ENCODE assay signal across 8 cellular contexts in the genomic region with DNA sequence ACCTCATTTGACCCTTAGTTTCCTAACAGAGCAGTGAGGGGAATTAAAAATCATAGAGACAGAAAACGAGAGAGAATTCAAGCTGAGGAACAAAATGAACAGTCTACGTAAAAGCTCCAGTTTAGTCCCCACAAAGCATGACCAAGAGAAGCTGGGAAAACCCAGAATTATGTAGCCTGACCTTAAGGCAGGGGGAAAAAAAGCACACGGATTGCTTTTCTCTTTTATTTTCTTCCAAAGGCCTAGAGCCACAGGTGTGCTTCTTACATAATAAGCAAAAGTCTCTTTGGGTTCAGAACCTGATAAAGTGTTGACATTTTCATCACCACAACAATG. TPM values are rescaled to one million over a fixed set of nuclear protein-coding genes. Genes with fewer than 3 reads are reported as not detected.
A peak's percentile ranks its signal among the peaks of the same experiment; 100 is the strongest.
DNase-seq lines count a peak whose midpoint lies in the region; ATAC-seq and TF ChIP-seq lines count a peak whose summit lies in the region.

No MANE protein-coding gene starts in this region.

- no peak for TF ChIP-seq CTCF in CD4-positive, alpha-beta T cell (IDR thresholded peaks at IDR 0.05)
- no peak for TF ChIP-seq CTCF in OCI-LY1 (IDR thresholded peaks at IDR 0.05; ENCODE audit: low read length)
- TF ChIP-seq CTCF in osteoblast (IDR thresholded peaks at IDR 0.05; ENCODE audit: extremely low read depth, low read depth, low read length), result no peak

- no peaks in the 10 kb centered on the region for H3K27me3 Mint-ChIP-seq in CD4-positive, alpha-beta T cell

- H3K4me2 ChIP-seq in OCI-LY1 (ENCODE audit: low read length) (peak overlapping the region; percentile 93), osteoblast (ENCODE audit: insufficient read depth, low read length) (peak overlapping the region; percentile 74)

- H4K20me1 ChIP-seq in OCI-LY1 (ENCODE audit: insufficient read depth, low read length), result no peaks in the 10 kb centered on the region
- H4K20me1 ChIP-seq in osteoblast (ENCODE audit: insufficient read depth, low read length), result peaks cover 29% of the 10 kb centered on the region

- no peak for ATAC-seq in CD4-positive, alpha-beta T cell (ENCODE audit: poor library complexity)
- ATAC-seq in HG03378 (IDR thresholded peaks at IDR 0.05; ENCODE audit: unreplicated experiment) (no peak), HG03175 (IDR thresholded peaks at IDR 0.05; ENCODE audit: unreplicated experiment) (no peak)

- H3K4me3 Mint-ChIP-seq in CD4-positive, alpha-beta T cell, result peak overlapping the region; percentile 92

- no peaks in the 10 kb centered on the region for H3K9me3 ChIP-seq in CD4-positive, alpha-beta T cell (ENCODE audit: control insufficient read depth, low read length)
- H3K9me3 ChIP-seq in OCI-LY1 (ENCODE audit: low read length) (no peaks in the 10 kb centered on the region), endocrine pancreas (ENCODE audit: control insufficient read depth, low read length) (no peaks in the 10 kb centered on the region), osteoblast (ENCODE audit: low read depth, low read length) (no peaks in the 10 kb centered on the region)

- H3K27ac ChIP-seq in CD4-positive, alpha-beta T cell (ENCODE audit: low read depth, low read length), result no peak overlapping the region
- H3K27ac ChIP-seq in OCI-LY1 (ENCODE audit: low read depth, low read length, poor library complexity, severe bottlenecking) (peak overlapping the region; percentile 62), osteoblast (ENCODE audit: low read depth, low read length) (peak overlapping the region; percentile 46)

- H2AFZ ChIP-seq in OCI-LY1 (ENCODE audit: low read length), result peak overlapping the region; percentile 87; the same call in 1 of the 2 replicates
- H2AFZ ChIP-seq in osteoblast (ENCODE audit: low read length), result peak overlapping the region; percentile 93

- H3K4me1 ChIP-seq in OCI-LY1 (ENCODE audit: insufficient read depth, low read length, severe bottlenecking) (peaks cover 37% of the 10 kb centered on the region), endocrine pancreas (ENCODE audit: control insufficient read depth, insufficient read depth, low read length) (peaks cover 9% of the 10 kb centered on the region), osteoblast (ENCODE audit: insufficient read depth, low read length) (peaks cover 21% of the 10 kb centered on the region)

- H3K79me2 ChIP-seq in OCI-LY1 (ENCODE audit: insufficient read depth, low read length) (peaks cover 43% of the 10 kb centered on the region), osteoblast (ENCODE audit: insufficient read depth, low read length) (peaks cover 43% of the 10 kb centered on the region)

- no peaks in the 10 kb centered on the region for H3F3A ChIP-seq in OCI-LY1 (ENCODE audit: insufficient read depth, low read length)

- intact Hi-C loops in CD4-positive, alpha-beta T cell (cut with DNase I, micrococcal nuclease), result loop anchor here (1.0 to 10.0 kb wide), 5 partner anchors 22 to 677 kb away; a partner anchor contains a TSS

- CTCF ChIA-PET in CD4-positive, alpha-beta T cell (lab: Charles Lee), result interaction anchor here (1.3 to 1.6 kb wide), 2 partner anchors 23 to 242 kb away, joined by 3 to 6 read pairs; a partner anchor contains a TSS

- peaks cover 19% of the 10 kb centered on the region for H3K36me3 Mint-ChIP-seq in CD4-positive, alpha-beta T cell (ENCODE audit: low read depth)

- no peaks in the 10 kb centered on the region for H3K9me3 Mint-ChIP-seq in CD4-positive, alpha-beta T cell

- H3K4me3 ChIP-seq in OCI-LY1 (ENCODE audit: low read depth, low read length, poor library complexity, severe bottlenecking) (peak overlapping the region; percentile 93), endocrine pancreas (ENCODE audit: control insufficient read depth, insufficient read depth, low read length) (peak overlapping the region; percentile 86), osteoblast (ENCODE audit: insufficient read depth, low read length) (peak overlapping the region; percentile 95)

- POLR2A ChIA-PET in CD4-positive, alpha-beta T cell (lab: Charles Lee), result interaction anchor here (0.6 to 2.4 kb wide), 15 partner anchors 13 to 926 kb away, joined by 3 to 35 read pairs (median 4); a partner anchor contains a TSS

- peaks cover 38% of the 10 kb centered on the region for H3K4me1 Mint-ChIP-seq in CD4-positive, alpha-beta T cell (ENCODE audit: low read depth)

- no peaks in the 10 kb centered on the region for H3K27me3 ChIP-seq in CD4-positive, alpha-beta T cell (ENCODE audit: control insufficient read depth, insufficient read depth, low read length)
- no peaks in the 10 kb centered on the region for H3K27me3 ChIP-seq in OCI-LY1 (ENCODE audit: insufficient read depth, low read length)
- no peaks in the 10 kb centered on the region for H3K27me3 ChIP-seq in endocrine pancreas (ENCODE audit: control insufficient read depth, insufficient read depth, low read length)
- no peaks in the 10 kb centered on the region for H3K27me3 ChIP-seq in osteoblast (ENCODE audit: insufficient read depth, low read length)

- no peak for DNase-seq in CD4-positive, alpha-beta T cell
- peak; percentile 49 for DNase-seq in osteoblast (ENCODE audit: insufficient read length, low spot score, missing footprints)
- DNase-seq in globus pallidus (ENCODE audit: low spot score), result no peak
- DNase-seq in stimulated activated naive CD4-positive, alpha-beta T cell treated with Interleukin-2 at 50 U/mL for 16 hours (lab: John Stamatoyannopoulos, UW), result no peak

- H3K9ac ChIP-seq in OCI-LY1 (ENCODE audit: low read length) (peak overlapping the region; percentile 81), endocrine pancreas (ENCODE audit: control insufficient read depth, insufficient read depth, low read length) (peak overlapping the region; percentile 99)

- H3K36me3 ChIP-seq in OCI-LY1 (ENCODE audit: insufficient read depth, low read length) (no peaks in the 10 kb centered on the region), endocrine pancreas (ENCODE audit: control insufficient read depth, insufficient read depth, low read length) (no peaks in the 10 kb centered on the region), osteoblast (ENCODE audit: insufficient read depth, low read length) (no peaks in the 10 kb centered on the region)

- H3K9me2 ChIP-seq in OCI-LY1 (ENCODE audit: low read depth, low read length), result no peaks in the 10 kb centered on the region

- peak overlapping the region; percentile 85 for H3K27ac Mint-ChIP-seq in CD4-positive, alpha-beta T cell

RNA-seq across cellular contexts. Expression of a gene that starts 0.5 kb away (rescaled TPM):
- total RNA-seq in CD4-positive, alpha-beta T cell, result 10 to 100 TPM; 29.4 to 31.9 TPM
- 29.7 and 30.4 TPM in 2 replicates for total RNA-seq in osteoblast

RNA-seq across cellular contexts. Expression of a gene that starts 22.7 kb away (rescaled TPM):
- total RNA-seq in CD4-positive, alpha-beta T cell, result 10 to 100 TPM; 18.2 to 18.7 TPM
- 5.8 and 6.2 TPM in 2 replicates for total RNA-seq in osteoblast

RNA-seq across cellular contexts. Expression of a gene that starts 23.0 kb away (rescaled TPM):
- 100 to 1,000 TPM in 1 of 2 experiments, 10 to 100 TPM in 1; 95.7 to 102 TPM for total RNA-seq in CD4-positive, alpha-beta T cell
- 70.9 and 71.9 TPM in 2 replicates for total RNA-seq in osteoblast
